13 cellular contexts compared by ENCODE assay signal in genomic region chr9:118533850-118534249, GRCh38.
"Had no signal": no experiment of that assay in that cellular context is flagged by ENCODE, and none has a peak within 500 bp of the region (broad histone marks: within the 10 kb centered on the region; RNA-seq: fewer than 3 reads in every experiment).

No MANE protein-coding gene starts in this region.

- FAIRE-seq: islet of Langerhans had no signal

- H3K4me3 Mint-ChIP-seq: natural killer cell, neural crest cell had no signal

- ATAC-seq: heart left ventricle, left lung, lower lobe of right lung, natural killer cell, right cardiac atrium had no signal

- H3K36me3 Mint-ChIP-seq: natural killer cell had no signal

- H3K9me3 Mint-ChIP-seq: neural crest cell had no signal

- H3K4me1 Mint-ChIP-seq: natural killer cell, neural crest cell had no signal

- H3K27ac Mint-ChIP-seq: natural killer cell had no signal

- DNase-seq: erythroblast; foreskin melanocyte; heart left ventricle; hippocampal formation; left lung; lower lobe of right lung; natural killer cell; ovary; right cardiac atrium; stimulated activated CD4-positive, alpha-beta T cell treated with anti-CD3 and anti-CD28 coated beads, Interleukin-2, amount 100 ng/mL, for 48 hours; stimulated activated naive CD4-positive, alpha-beta T cell treated with Interleukin-2 at 50 U/mL for 16 hours had no signal
